8 cellular contexts compared by ENCODE assay signal in the genomic region with DNA sequence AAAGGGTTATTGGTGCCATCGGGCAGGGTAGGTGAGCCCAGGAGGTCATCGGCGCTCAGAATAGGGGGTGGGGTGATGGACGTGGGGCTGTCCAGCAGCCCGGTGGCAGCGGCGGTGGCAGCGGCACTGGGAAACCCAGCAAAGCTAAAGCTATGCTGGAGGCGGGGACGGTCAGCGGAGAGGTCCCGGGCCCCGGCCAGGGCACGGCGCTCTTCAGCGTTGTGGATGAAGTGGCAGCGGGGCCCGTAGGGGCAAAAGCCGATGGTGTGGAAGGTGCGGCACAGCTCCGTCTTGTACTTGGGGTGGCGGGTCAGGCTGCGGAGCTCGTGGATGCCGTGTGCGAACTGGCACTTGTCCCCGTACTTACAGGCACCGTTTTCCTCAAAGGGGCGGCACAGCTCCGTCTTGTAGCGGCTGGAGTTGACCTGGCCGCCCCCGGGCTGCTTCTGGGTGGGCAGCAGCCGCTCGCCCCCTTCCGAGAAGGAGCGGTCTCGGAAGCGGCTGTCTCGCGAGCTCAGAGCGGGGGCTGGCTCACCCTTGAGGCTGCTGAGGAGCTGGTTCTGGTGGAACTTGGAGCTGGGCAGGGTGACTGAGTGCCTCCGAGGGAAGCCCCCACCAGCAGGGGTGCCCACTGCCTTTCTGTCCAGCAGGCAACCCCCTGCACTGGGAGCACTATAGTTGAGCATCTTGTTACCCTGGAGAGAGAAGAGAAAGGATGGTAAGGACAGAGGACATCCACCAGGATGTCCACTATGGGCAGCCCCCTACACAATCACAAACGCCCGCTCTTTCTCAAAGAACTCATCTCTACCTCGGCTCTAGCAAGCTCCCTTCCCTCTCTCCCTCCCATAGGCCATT. TPM values are rescaled to one million over a fixed set of nuclear protein-coding genes. Genes with fewer than 3 reads are reported as not detected.
DNase-seq lines count a peak whose midpoint lies in the region; ATAC-seq and TF ChIP-seq lines count a peak whose summit lies in the region.

No MANE protein-coding gene starts in this region.

- H3K36me3 ChIP-seq in kidney epithelial cell (ENCODE audit: control insufficient read depth, insufficient read depth, low read length), result peaks cover 16% of the 10 kb centered on the region

- no peak for TF ChIP-seq CTCF in astrocyte of the spinal cord (IDR thresholded peaks at IDR 0.05; ENCODE audit: low read depth, low read length)
- no peak for TF ChIP-seq CTCF in kidney epithelial cell (IDR thresholded peaks at IDR 0.05; ENCODE audit: insufficient read depth, low read length, poor library complexity, severe bottlenecking)

- H3K4me3 ChIP-seq in astrocyte of the spinal cord (ENCODE audit: low read depth, low read length) (peak overlapping the region; percentile 96), kidney epithelial cell (ENCODE audit: low read depth, low read length) (peak overlapping the region; percentile 71)

- no peak for ATAC-seq in stimulated activated naive CD8-positive, alpha-beta T cell treated with anti-CD3 and anti-CD28 coated beads, Interleukin-15, amount 100 ng/mL, for 72 hours
- ATAC-seq in HG02981 (IDR thresholded peaks at IDR 0.05; ENCODE audit: unreplicated experiment), result no peak
- no peak for ATAC-seq in GM18867 (IDR thresholded peaks at IDR 0.05; ENCODE audit: unreplicated experiment)

- peak overlapping the region; percentile 92 to 96 for H3K4me3 Mint-ChIP-seq in stimulated activated naive CD8-positive, alpha-beta T cell treated with anti-CD3 and anti-CD28 coated beads, Interleukin-15, amount 100 ng/mL, for 72 hours

- in situ Hi-C loops in astrocyte of the spinal cord (cut with HindIII; ENCODE audit: low sequenced_read_pairs), result no loop called here

- no peaks in the 10 kb centered on the region for H3K27me3 ChIP-seq in kidney epithelial cell (ENCODE audit: control insufficient read depth, insufficient read depth, low read length)

- H3K9me3 Mint-ChIP-seq in stimulated activated naive CD8-positive, alpha-beta T cell treated with anti-CD3 and anti-CD28 coated beads, Interleukin-15, amount 100 ng/mL, for 72 hours, result no peaks in the 10 kb centered on the region

- peak; percentile 25 for DNase-seq in stimulated activated CD4-positive, alpha-beta T cell treated with anti-CD3 and anti-CD28 coated beads, Interleukin-1b, Interleukin-23, amount 100 ng/mL, for 48 hours
- no peak for DNase-seq in stimulated activated CD4-positive, alpha-beta T cell treated with anti-CD3 and anti-CD28 coated beads, Interleukin-4, amount 100 ng/mL, for 24 hours
- DNase-seq in astrocyte of the spinal cord (ENCODE audit: low read depth, low spot score) (peak; percentile 39), kidney epithelial cell (ENCODE audit: low read depth) (no peak), NCI-H748 treated with DMSO at 0.1 percent for 48 hours (lab: John Stamatoyannopoulos, UW) (no peak)
- peak; percentile 52 for DNase-seq in stimulated activated naive CD8-positive, alpha-beta T cell treated with anti-CD3 and anti-CD28 coated beads, Interleukin-15, amount 100 ng/mL, for 72 hours

- no peaks in the 10 kb centered on the region for H3K27me3 Mint-ChIP-seq in stimulated activated naive CD8-positive, alpha-beta T cell treated with anti-CD3 and anti-CD28 coated beads, Interleukin-15, amount 100 ng/mL, for 72 hours

- H3K27ac Mint-ChIP-seq in stimulated activated naive CD8-positive, alpha-beta T cell treated with anti-CD3 and anti-CD28 coated beads, Interleukin-15, amount 100 ng/mL, for 72 hours, result peak overlapping the region; percentile 97 to 100

- peaks cover 59% of the 10 kb centered on the region for H3K4me1 Mint-ChIP-seq in stimulated activated naive CD8-positive, alpha-beta T cell treated with anti-CD3 and anti-CD28 coated beads, Interleukin-15, amount 100 ng/mL, for 72 hours

RNA-seq across cellular contexts. Expression of a gene that starts 2.8 kb away (rescaled TPM):
- total RNA-seq in kidney epithelial cell, result 144 and 273 TPM in 2 replicates

Comparison
In these comparisons a context has a peak if more than half of its experiments do, and no peak if none do; other contexts are left out.
1. DNase-seq: peak in stimulated activated CD4-positive, alpha-beta T cell treated with anti-CD3 and anti-CD28 coated beads, Interleukin-1b, Interleukin-23, amount 100 ng/mL, for 48 hours (single experiment), astrocyte of the spinal cord (single experiment) and stimulated activated naive CD8-positive, alpha-beta T cell treated with anti-CD3 and anti-CD28 coated beads, Interleukin-15, amount 100 ng/mL, for 72 hours (2 of 2); none in stimulated activated CD4-positive, alpha-beta T cell treated with anti-CD3 and anti-CD28 coated beads, Interleukin-4, amount 100 ng/mL, for 24 hours (single experiment), kidney epithelial cell (single experiment) and NCI-H748 treated with DMSO at 0.1 percent for 48 hours (single experiment).